Comparison of ENCODE assay signal across 1 cellular context in genomic region chr1:178091986-178092745, GRCh38.
TF ChIP-seq lines count a peak whose summit lies in the region.

No MANE protein-coding gene starts in this region.

TF ChIP-seq in HepG2, 621 proteins besides CTCF, POLR2A, EP300 and RAD21:
- TF ChIP-seq SIN3A (IDR thresholded peaks at IDR 0.05; ENCODE audit: borderline replicate concordance, low read depth, low read length) (no peak), FOXA3 (CRISPR knock-in tag; IDR thresholded peaks at IDR 0.05) (peak; percentile 37; the same call in 1 of the 2 replicates), ZKSCAN1 (IDR thresholded peaks at IDR 0.05; ENCODE audit: low read length) (peak; percentile 64; the same call in 1 of the 2 replicates)
- TF ChIP-seq, protein P1, sequence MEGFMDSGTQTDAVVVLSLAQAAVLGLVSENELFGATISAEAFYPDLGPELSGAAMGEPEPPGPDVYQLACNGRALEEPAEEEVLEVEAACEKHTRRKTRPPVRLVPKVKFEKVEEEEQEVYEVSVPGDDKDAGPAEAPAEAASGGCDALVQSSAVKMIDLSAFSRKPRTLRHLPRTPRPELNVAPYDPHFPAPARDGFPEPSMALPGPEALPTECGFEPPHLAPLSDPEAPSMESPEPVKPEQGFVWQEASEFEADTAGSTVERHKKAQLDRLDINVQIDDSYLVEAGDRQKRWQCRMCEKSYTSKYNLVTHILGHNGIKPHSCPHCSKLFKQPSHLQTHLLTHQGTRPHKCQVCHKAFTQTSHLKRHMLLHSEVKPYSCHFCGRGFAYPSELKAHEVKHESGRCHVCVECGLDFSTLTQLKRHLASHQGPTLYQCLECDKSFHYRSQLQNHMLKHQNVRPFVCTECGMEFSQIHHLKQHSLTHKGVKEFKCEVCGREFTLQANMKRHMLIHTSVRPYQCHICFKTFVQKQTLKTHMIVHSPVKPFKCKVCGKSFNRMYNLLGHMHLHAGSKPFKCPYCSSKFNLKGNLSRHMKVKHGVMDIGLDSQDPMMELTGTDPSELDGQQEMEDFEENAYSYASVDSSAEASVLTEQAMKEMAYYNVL (CRISPR knock-in tag; IDR thresholded peaks at IDR 0.05; ENCODE audit: borderline replicate concordance), result no peak
TF ChIP-seq in HepG2: peak in this region for 2.
